In the genomic region with DNA sequence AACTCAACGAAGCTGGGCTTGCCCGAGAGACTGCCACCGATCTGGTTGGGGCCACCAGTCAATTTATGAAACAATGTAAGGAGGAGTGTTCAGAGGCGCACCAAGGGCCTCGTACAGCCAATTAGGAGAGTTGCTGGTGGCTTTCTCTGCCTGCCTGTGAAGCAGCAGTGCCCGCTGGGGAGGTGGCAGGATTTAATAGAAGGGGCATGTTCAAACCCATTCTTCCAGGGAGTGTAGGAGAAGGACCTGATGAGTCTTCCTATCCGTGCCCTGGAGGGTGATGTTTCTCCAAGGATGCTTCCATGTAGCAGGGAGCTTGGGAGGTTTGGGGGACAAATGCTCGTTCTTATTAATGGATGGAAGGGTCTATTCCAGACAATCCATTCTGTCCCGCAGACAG, we compare ENCODE assay signal across 24 cellular contexts.
DNase-seq lines count a peak whose midpoint lies in the region; ATAC-seq and TF ChIP-seq lines count a peak whose summit lies in the region.
"Had no signal": no experiment of that assay in that cellular context is flagged by ENCODE, and none has a peak within 500 bp of the region (broad histone marks: within the 10 kb centered on the region; RNA-seq: fewer than 3 reads in every experiment).

No MANE protein-coding gene starts in this region.

- H2AFZ ChIP-seq in osteoblast (ENCODE audit: low read length) (no peak overlapping the region), hepatocyte (no peak overlapping the region)

- H3K79me2 ChIP-seq in osteoblast (ENCODE audit: insufficient read depth, low read length) (no peaks in the 10 kb centered on the region), hepatocyte (peaks cover 19% of the 10 kb centered on the region)

- no peak overlapping the region for H3K4me3 ChIP-seq in osteoblast (ENCODE audit: insufficient read depth, low read length)
- no peak overlapping the region for H3K4me3 ChIP-seq in hepatocyte
- H3K4me3 ChIP-seq: A549, adrenal gland, left ventricle myocardium inferior, prostate gland, thoracic aorta had no signal

- DNase-seq in NCI-H345 (lab: John Stamatoyannopoulos, UW), result peak; percentile 60
- DNase-seq in NCI-H345 treated with DMSO at 0.1 percent for 48 hours (lab: John Stamatoyannopoulos, UW; ENCODE audit: unreplicated experiment), result no peak
- DNase-seq in NCI-H1105 treated with DMSO at 0.1 percent for 48 hours (lab: John Stamatoyannopoulos, UW), result peak; percentile 96
- DNase-seq in NCI-H69 (lab: John Stamatoyannopoulos, UW), result peak; percentile 94
- DNase-seq in osteoblast (ENCODE audit: insufficient read length, low spot score, missing footprints), result peak; percentile 31
- DNase-seq in hepatocyte (ENCODE audit: low spot score), result no peak
- DNase-seq: activated CD4-positive, alpha-beta memory T cell treated with anti-CD3 and anti-CD28 coated beads for 36 hours; activated CD4-positive, CD25-positive, alpha-beta regulatory T cell treated with anti-CD3 and anti-CD28 coated beads, Interleukin-2, amount 50 U/mL, for 72 hours; activated CD8-positive, alpha-beta memory T cell treated with anti-CD3 and anti-CD28 coated beads, Interleukin-2, amount 50 U/mL, for 4 hours; activated naive CD4-positive, alpha-beta T cell treated with anti-CD3 and anti-CD28 coated beads for 36 hours; AML-193; CD8-positive, alpha-beta memory T cell; MV-4-11; PC-3 had no signal

- H3K4me2 ChIP-seq in osteoblast (ENCODE audit: insufficient read depth, low read length), result no peak overlapping the region
- no peak overlapping the region for H3K4me2 ChIP-seq in hepatocyte
- H3K4me2 ChIP-seq: A549, KMS-11, SK-N-SH had no signal

- WGBS in hepatocyte (ENCODE audit: low lambda C conversion rate, missing lambda C conversion rate), result 96% methylated on average over 9 of the region's 9 CpGs

- TF ChIP-seq CTCF in osteoblast (IDR thresholded peaks at IDR 0.05; ENCODE audit: extremely low read depth, low read depth, low read length), result no peak
- TF ChIP-seq CTCF in hepatocyte (IDR thresholded peaks at IDR 0.05; ENCODE audit: poor library complexity), result no peak

- H3K36me3 ChIP-seq in osteoblast (ENCODE audit: insufficient read depth, low read length) (no peaks in the 10 kb centered on the region), hepatocyte (replicated peaks; ENCODE audit: insufficient read depth, low read depth) (no peaks in the 10 kb centered on the region)
- H3K36me3 ChIP-seq: adrenal gland, neutrophil, prostate gland, thoracic aorta had no signal

- no peaks in the 10 kb centered on the region for H3K9me2 ChIP-seq in hepatocyte (replicated peaks; ENCODE audit: insufficient read depth)
- H3K9me2 ChIP-seq: SK-N-SH had no signal

- H3K27ac ChIP-seq in osteoblast (ENCODE audit: low read depth, low read length) (no peak overlapping the region), hepatocyte (no peak overlapping the region)
- H3K27ac ChIP-seq: A549, adrenal gland, KMS-11, left ventricle myocardium inferior, neutrophil, prostate gland, thoracic aorta had no signal

- no peaks in the 10 kb centered on the region for H3K9me3 ChIP-seq in osteoblast (ENCODE audit: low read depth, low read length)
- no peaks in the 10 kb centered on the region for H3K9me3 ChIP-seq in hepatocyte (ENCODE audit: low read depth)
- H3K9me3 ChIP-seq: A549, adrenal gland, left ventricle myocardium inferior, neutrophil, prostate gland, SK-N-SH, thoracic aorta had no signal

- no peaks in the 10 kb centered on the region for H4K20me1 ChIP-seq in osteoblast (ENCODE audit: insufficient read depth, low read length)
- no peaks in the 10 kb centered on the region for H4K20me1 ChIP-seq in hepatocyte (ENCODE audit: insufficient read depth, poor library complexity, severe bottlenecking)

- no peaks in the 10 kb centered on the region for H3K4me1 ChIP-seq in osteoblast (ENCODE audit: insufficient read depth, low read length)
- peaks cover 13% of the 10 kb centered on the region for H3K4me1 ChIP-seq in hepatocyte (ENCODE audit: insufficient read depth)
- H3K4me1 ChIP-seq: prostate gland had no signal

- no peaks in the 10 kb centered on the region for H3K27me3 ChIP-seq in osteoblast (ENCODE audit: insufficient read depth, low read length)
- no peaks in the 10 kb centered on the region for H3K27me3 ChIP-seq in hepatocyte
- H3K27me3 ChIP-seq: adrenal gland, neutrophil had no signal

- ATAC-seq in GM21381 (IDR thresholded peaks at IDR 0.05; ENCODE audit: unreplicated experiment) (no peak), HG02759 (IDR thresholded peaks at IDR 0.05; ENCODE audit: unreplicated experiment) (no peak)
- ATAC-seq: A549, PC-3 had no signal

Comparison
In these comparisons a context has a peak if more than half of its experiments do, and no peak if none do; other contexts are left out.
1. DNase-seq: peak in NCI-H345 (single experiment), NCI-H1105 treated with DMSO at 0.1 percent for 48 hours (single experiment), NCI-H69 (single experiment) and osteoblast (single experiment); none in NCI-H345 treated with DMSO at 0.1 percent for 48 hours (single experiment) and hepatocyte (single experiment).